1 cellular context compared by ENCODE assay signal in the genomic region with DNA sequence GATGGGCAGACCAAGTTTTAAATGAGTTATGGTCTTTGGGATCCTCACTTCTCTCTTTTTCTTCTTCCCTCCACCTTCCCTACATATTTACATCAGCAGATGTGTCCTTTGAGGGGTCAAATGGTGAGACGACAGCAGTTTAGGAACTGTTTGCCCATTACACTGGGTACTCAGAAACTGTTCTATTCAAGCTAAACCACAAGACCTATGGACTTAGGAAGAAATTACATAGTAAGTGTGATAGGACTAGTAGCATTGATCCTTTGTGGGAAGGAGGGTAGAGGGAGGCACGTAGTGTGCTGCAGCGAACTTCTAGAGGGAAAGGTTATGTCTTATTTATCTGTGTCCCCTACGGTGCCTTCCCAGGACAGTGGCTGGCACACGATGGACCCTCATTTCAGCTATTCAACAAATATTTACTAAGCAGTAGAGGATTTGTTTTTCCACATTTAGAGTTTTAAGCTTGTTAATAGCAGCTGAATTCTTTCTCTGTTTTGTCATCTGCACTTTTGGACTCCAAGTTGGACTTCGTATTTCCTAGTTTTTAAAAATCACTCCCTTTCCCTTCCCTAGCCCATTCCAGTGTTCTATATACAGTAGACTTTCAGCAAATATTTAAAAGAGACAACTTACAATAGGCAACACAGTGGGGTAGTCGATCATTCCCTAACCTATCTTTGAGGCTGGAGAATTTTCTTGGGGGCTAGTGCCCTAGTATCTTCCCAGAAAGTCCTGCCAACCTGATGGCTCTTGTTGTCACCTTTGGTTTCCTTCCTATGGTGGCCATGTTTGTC.
TF ChIP-seq lines count a peak whose summit lies in the region.

No MANE protein-coding gene starts in this region.

TF ChIP-seq in endothelial cell of umbilical vein, 7 proteins besides CTCF, POLR2A, EP300 and RAD21 (continued from another document):
- TF ChIP-seq POLR2AphosphoS5 (IDR thresholded peaks at IDR 0.05; ENCODE audit: insufficient read depth, low read depth, low read length), result no peak
- TF ChIP-seq MYC (IDR thresholded peaks at IDR 0.05; ENCODE audit: low read depth, low read length), result no peak
